In the genomic region with DNA sequence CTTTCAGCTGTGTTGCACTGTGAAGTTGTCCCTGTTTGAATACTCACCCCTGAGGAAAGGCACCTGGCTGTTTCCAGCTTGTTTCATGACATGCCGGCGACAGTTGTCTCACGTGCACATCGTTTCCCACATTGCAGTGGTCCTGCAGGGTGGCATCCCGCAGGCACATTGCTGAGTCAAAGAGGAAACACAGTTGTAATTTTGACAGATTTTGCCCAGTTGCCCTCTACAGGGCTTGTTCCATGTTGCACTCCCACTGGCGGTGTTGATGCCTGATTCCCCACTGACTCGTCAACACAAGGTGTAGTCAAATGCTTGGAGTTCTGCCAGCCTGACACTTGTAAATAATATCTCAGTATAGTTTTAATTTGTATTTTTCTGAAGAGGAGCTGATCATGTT, we compare ENCODE assay signal across 13 cellular contexts. TPM values are rescaled to one million over a fixed set of nuclear protein-coding genes. Genes with fewer than 3 reads are reported as not detected.
A peak's percentile ranks its signal among the peaks of the same experiment; 100 is the strongest.
DNase-seq lines count a peak whose midpoint lies in the region; ATAC-seq and TF ChIP-seq lines count a peak whose summit lies in the region.
"Had no signal": no experiment of that assay in that cellular context is flagged by ENCODE, and none has a peak within 500 bp of the region (broad histone marks: within the 10 kb centered on the region; RNA-seq: fewer than 3 reads in every experiment).

No MANE protein-coding gene starts in this region.

- no peak overlapping the region for H3K4me2 ChIP-seq in mesendoderm (ENCODE audit: low read length)

- peak; percentile 83 for DNase-seq in COR-L47 (lab: John Stamatoyannopoulos, UW)
- peak; percentile 25 for DNase-seq in LHCN-M2 (ENCODE audit: low read depth)
- peak; percentile 16 for DNase-seq in SHP77 (lab: John Stamatoyannopoulos, UW)
- DNase-seq in mesendoderm = peak; percentile 27
- DNase-seq in CD8-positive, alpha-beta T cell = no peak
- DNase-seq in naive thymus-derived CD4-positive, alpha-beta T cell = no peak
- no peak for DNase-seq in occipital lobe (lab: John Stamatoyannopoulos, UW)
- DNase-seq in CD8-positive, alpha-beta memory T cell = no peak
- DNase-seq: activated CD4-positive, alpha-beta T cell treated with anti-CD3 and anti-CD28 coated beads for 4 hours; EL; psoas muscle had no signal

- H4K5ac ChIP-seq in mesendoderm (ENCODE audit: low read length) = no peak overlapping the region

- TF ChIP-seq CTCF in CD8-positive, alpha-beta T cell (IDR thresholded peaks at IDR 0.05) = no peak

- H3K9ac ChIP-seq in mesendoderm (ENCODE audit: low read length) = no peak overlapping the region

- intact Hi-C loops in CD8-positive, alpha-beta T cell (cut with DNase I, micrococcal nuclease) = no loop called here
- intact Hi-C loops in naive thymus-derived CD4-positive, alpha-beta T cell (cut with micrococcal nuclease) = no loop called here

- no peak overlapping the region for H3K56ac ChIP-seq in mesendoderm (ENCODE audit: low read length)

- no peak for ATAC-seq in CD8-positive, alpha-beta T cell
- no peak for ATAC-seq in naive thymus-derived CD4-positive, alpha-beta T cell
- ATAC-seq: activated naive CD4-positive, alpha-beta T cell treated with anti-CD3 and anti-CD28 coated beads, Interleukin-2, amount 50 U/mL, for 72 hours; Panc1; psoas muscle had no signal

- H3K27ac ChIP-seq in mesendoderm (ENCODE audit: low read depth, low read length) = no peak overlapping the region
- no peak overlapping the region for H3K27ac ChIP-seq in CD8-positive, alpha-beta T cell (ENCODE audit: low read depth, low read length)
- H3K27ac ChIP-seq in naive thymus-derived CD4-positive, alpha-beta T cell (ENCODE audit: low read depth, low read length) = no peak overlapping the region
- no peak overlapping the region for H3K27ac ChIP-seq in CD8-positive, alpha-beta memory T cell (ENCODE audit: low read depth, low read length)
- H3K27ac ChIP-seq: psoas muscle had no signal

- no peak overlapping the region for H2BK15ac ChIP-seq in mesendoderm (replicated peaks; ENCODE audit: low read depth)

- no peaks in the 10 kb centered on the region for H3K4me1 ChIP-seq in mesendoderm (ENCODE audit: control insufficient read depth, low read depth, low read length)
- H3K4me1 ChIP-seq in CD8-positive, alpha-beta T cell (ENCODE audit: insufficient read depth, low read length) = no peaks in the 10 kb centered on the region
- no peaks in the 10 kb centered on the region for H3K4me1 ChIP-seq in naive thymus-derived CD4-positive, alpha-beta T cell (ENCODE audit: control insufficient read depth in 2 of 2, insufficient read depth in 2 of 2, low read length in 2 of 2)
- H3K4me1 ChIP-seq in CD8-positive, alpha-beta memory T cell (ENCODE audit: insufficient read depth, low read length) = no peaks in the 10 kb centered on the region

- H3K36me3 Mint-ChIP-seq in CD8-positive, alpha-beta T cell = no peaks in the 10 kb centered on the region
- peaks cover 0 to 23% (median 0%) of the 10 kb centered on the region in 5 donors for H3K36me3 Mint-ChIP-seq in naive thymus-derived CD4-positive, alpha-beta T cell
- no peaks in the 10 kb centered on the region for H3K36me3 Mint-ChIP-seq in CD8-positive, alpha-beta memory T cell

- no peak overlapping the region for H3K4ac ChIP-seq in mesendoderm (ENCODE audit: low read depth, low read length)

- H4K8ac ChIP-seq in mesendoderm (ENCODE audit: low read depth, low read length) = no peak overlapping the region

- no peak overlapping the region for H3K4me3 Mint-ChIP-seq in CD8-positive, alpha-beta T cell
- H3K4me3 Mint-ChIP-seq in naive thymus-derived CD4-positive, alpha-beta T cell = no peak overlapping the region
- no peak overlapping the region for H3K4me3 Mint-ChIP-seq in CD8-positive, alpha-beta memory T cell

- peaks cover 32% of the 10 kb centered on the region for H3K27me3 Mint-ChIP-seq in CD8-positive, alpha-beta T cell (ENCODE audit: low read depth)
- H3K27me3 Mint-ChIP-seq in naive thymus-derived CD4-positive, alpha-beta T cell = peaks cover 0 to 41% (median 30%) of the 10 kb centered on the region in 5 donors
- H3K27me3 Mint-ChIP-seq in CD8-positive, alpha-beta memory T cell = peaks cover 0 to 13% of the 10 kb centered on the region in 2 donors

- peaks cover 42% of the 10 kb centered on the region for H3K79me1 ChIP-seq in mesendoderm (ENCODE audit: low read length)

- H3K36me3 ChIP-seq in mesendoderm (ENCODE audit: control insufficient read depth, insufficient read depth, low read length) = no peaks in the 10 kb centered on the region
- no peaks in the 10 kb centered on the region for H3K36me3 ChIP-seq in CD8-positive, alpha-beta T cell (ENCODE audit: insufficient read depth, low read length)
- H3K36me3 ChIP-seq in naive thymus-derived CD4-positive, alpha-beta T cell (ENCODE audit: control insufficient read depth in 2 of 3, insufficient read depth in 3 of 3, low read length in 3 of 3) = no peaks in the 10 kb centered on the region
- no peaks in the 10 kb centered on the region for H3K36me3 ChIP-seq in CD8-positive, alpha-beta memory T cell (ENCODE audit: insufficient read depth, low read length)

- POLR2A ChIA-PET in CD8-positive, alpha-beta T cell (lab: Charles Lee) = no interaction called here
- POLR2A ChIA-PET in naive thymus-derived CD4-positive, alpha-beta T cell (lab: Charles Lee) = no interaction called here
- POLR2A ChIA-PET in CD8-positive, alpha-beta memory T cell (lab: Charles Lee) = no interaction called here

- H3K23ac ChIP-seq in mesendoderm (ENCODE audit: low read length) = no peak overlapping the region

- H3K27ac Mint-ChIP-seq in CD8-positive, alpha-beta T cell = no peak overlapping the region
- no peak overlapping the region for H3K27ac Mint-ChIP-seq in naive thymus-derived CD4-positive, alpha-beta T cell
- no peak overlapping the region for H3K27ac Mint-ChIP-seq in CD8-positive, alpha-beta memory T cell
- H3K27ac Mint-ChIP-seq: activated naive CD4-positive, alpha-beta T cell treated with anti-CD3 and anti-CD28 coated beads, Interleukin-2, amount 50 U/mL, for 72 hours had no signal

- H2AK5ac ChIP-seq in mesendoderm (ENCODE audit: low read length) = no peak overlapping the region

- no peaks in the 10 kb centered on the region for H3K4me1 Mint-ChIP-seq in CD8-positive, alpha-beta T cell (ENCODE audit: low read depth)
- H3K4me1 Mint-ChIP-seq in naive thymus-derived CD4-positive, alpha-beta T cell = peaks cover 0 to 3% (median 0%) of the 10 kb centered on the region in 7 donors
- H3K4me1 Mint-ChIP-seq in CD8-positive, alpha-beta memory T cell = no peaks in the 10 kb centered on the region

- no CpG with 5 or more reads among the region's 7 CpGs for WGBS in mesendoderm (ENCODE audit: extremely low coverage, insufficient coverage, low lambda C conversion rate)

- H3K9me3 Mint-ChIP-seq in CD8-positive, alpha-beta T cell = no peaks in the 10 kb centered on the region
- H3K9me3 Mint-ChIP-seq in naive thymus-derived CD4-positive, alpha-beta T cell = no peaks in the 10 kb centered on the region
- no peaks in the 10 kb centered on the region for H3K9me3 Mint-ChIP-seq in CD8-positive, alpha-beta memory T cell
- H3K9me3 Mint-ChIP-seq: activated naive CD4-positive, alpha-beta T cell treated with anti-CD3 and anti-CD28 coated beads, Interleukin-2, amount 50 U/mL, for 72 hours had no signal

- no peaks in the 10 kb centered on the region for H3K27me3 ChIP-seq in mesendoderm (ENCODE audit: insufficient read depth, low read length, poor library complexity)
- H3K27me3 ChIP-seq in CD8-positive, alpha-beta T cell (ENCODE audit: insufficient read depth, low read length) = peaks cover 4% of the 10 kb centered on the region
- H3K27me3 ChIP-seq in naive thymus-derived CD4-positive, alpha-beta T cell (ENCODE audit: control insufficient read depth in 2 of 2, insufficient read depth in 2 of 2, low read length in 2 of 2) = no peaks in the 10 kb centered on the region
- no peaks in the 10 kb centered on the region for H3K27me3 ChIP-seq in CD8-positive, alpha-beta memory T cell (ENCODE audit: insufficient read depth, low read length, poor library complexity, severe bottlenecking)

- CTCF ChIA-PET in CD8-positive, alpha-beta T cell (lab: Charles Lee) = no interaction called here
- CTCF ChIA-PET in naive thymus-derived CD4-positive, alpha-beta T cell (lab: Charles Lee) = no interaction called here
- CTCF ChIA-PET in CD8-positive, alpha-beta memory T cell (lab: Charles Lee) = no interaction called here

- peaks cover 36% of the 10 kb centered on the region for H3K79me2 ChIP-seq in mesendoderm (ENCODE audit: control insufficient read depth, insufficient read depth, low read length)

- no peak overlapping the region for H2BK120ac ChIP-seq in mesendoderm (ENCODE audit: low read depth, low read length)

- H3K4me3 ChIP-seq in mesendoderm (ENCODE audit: low read length) = no peak overlapping the region
- no peak overlapping the region for H3K4me3 ChIP-seq in CD8-positive, alpha-beta T cell (ENCODE audit: low read depth, low read length)
- H3K4me3 ChIP-seq in naive thymus-derived CD4-positive, alpha-beta T cell (ENCODE audit: low read length) = no peak overlapping the region
- no peak overlapping the region for H3K4me3 ChIP-seq in CD8-positive, alpha-beta memory T cell (ENCODE audit: low read length)
- H3K4me3 ChIP-seq: psoas muscle had no signal

- no peaks in the 10 kb centered on the region for H3K9me3 ChIP-seq in CD8-positive, alpha-beta T cell (ENCODE audit: low read length)
- no peaks in the 10 kb centered on the region for H3K9me3 ChIP-seq in naive thymus-derived CD4-positive, alpha-beta T cell (ENCODE audit: control insufficient read depth in 2 of 3, low read length in 3 of 3)
- no peaks in the 10 kb centered on the region for H3K9me3 ChIP-seq in CD8-positive, alpha-beta memory T cell (ENCODE audit: low read length)
- H3K9me3 ChIP-seq: psoas muscle had no signal

- no peak overlapping the region for H2BK5ac ChIP-seq in mesendoderm (ENCODE audit: low read length)

- no peak overlapping the region for H3K18ac ChIP-seq in mesendoderm (ENCODE audit: low read length)

RNA-seq across cellular contexts. Expression of a gene that starts 23.8 kb away (rescaled TPM):
- 18.5 and 28.1 TPM in 2 replicates for total RNA-seq in LHCN-M2 (2014; rRNA removed)
- polyA plus RNA-seq in LHCN-M2 (2012) = 12.3 TPM
- polyA plus RNA-seq in mesendoderm (2013, experiment 1 of 2) = 41.2 TPM
- polyA plus RNA-seq in mesendoderm (2013, experiment 2 of 2) = 40.6 TPM
- total RNA-seq in CD8-positive, alpha-beta T cell = 10 to 100 TPM in 1 of 2 experiments, 1 to 10 TPM in 1; 9.9 to 11.8 TPM
- 1 to 10 TPM; 5.3 to 7.2 (median 6.4) TPM for total RNA-seq in naive thymus-derived CD4-positive, alpha-beta T cell
- 10 to 100 TPM in 1 of 2 donors, 1 to 10 TPM in 1; 3.9 to 11.5 TPM for polyA plus RNA-seq in naive thymus-derived CD4-positive, alpha-beta T cell
- 53.5 TPM for total RNA-seq in occipital lobe
- total RNA-seq in CD8-positive, alpha-beta memory T cell = 10 to 100 TPM in 1 of 2 experiments, 1 to 10 TPM in 1; 9.0 to 10.4 TPM
- 9.7 TPM for polyA plus RNA-seq in CD8-positive, alpha-beta memory T cell

Comparison
In these comparisons a context has a peak if more than half of its experiments do, and no peak if none do; other contexts are left out.
1. DNase-seq: peak in COR-L47 (single experiment), LHCN-M2 (single experiment), SHP77 (2 of 2) and mesendoderm (single experiment); none in CD8-positive, alpha-beta T cell (0 of 7), naive thymus-derived CD4-positive, alpha-beta T cell (0 of 9), occipital lobe (single experiment) and CD8-positive, alpha-beta memory T cell (0 of 5).